Comparison of ENCODE assay signal across 8 cellular contexts in the genomic region with DNA sequence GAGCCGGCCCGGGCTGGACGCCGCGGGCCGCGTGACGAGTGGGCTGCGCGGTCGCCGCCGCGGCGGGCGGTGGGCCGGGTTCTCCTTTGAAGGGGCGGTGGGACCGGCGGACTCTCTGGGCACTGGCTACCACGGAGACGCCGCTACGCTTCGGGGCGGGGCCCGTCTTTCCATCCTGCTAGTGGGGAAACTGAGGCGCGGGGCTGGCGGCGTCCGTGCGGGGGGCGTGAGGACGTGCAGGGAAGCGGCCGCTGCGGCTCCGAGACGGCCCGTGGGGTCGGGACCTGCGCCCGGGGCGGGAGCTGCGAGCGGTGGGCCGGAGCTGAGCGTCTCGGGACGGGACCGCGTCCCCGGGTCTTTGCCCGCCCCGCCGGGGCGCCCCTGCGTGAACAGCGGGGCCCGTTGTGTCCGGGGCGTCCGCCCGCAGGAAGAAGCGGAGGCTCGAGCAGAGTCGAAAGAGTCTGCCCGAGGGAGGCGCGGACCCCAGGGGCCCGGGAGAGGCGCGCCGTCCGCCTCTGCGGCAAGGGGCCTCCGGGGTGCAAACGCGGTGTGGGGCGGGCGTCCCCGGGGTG. TPM values are rescaled to one million over a fixed set of nuclear protein-coding genes. Genes with fewer than 3 reads are reported as not detected.
A peak's percentile ranks its signal among the peaks of the same experiment; 100 is the strongest.
DNase-seq lines count a peak whose midpoint lies in the region; ATAC-seq, FAIRE-seq and TF ChIP-seq lines count a peak whose summit lies in the region.

No MANE protein-coding gene starts in this region.

- ATAC-seq in Right ventricle myocardium superior (ENCODE audit: poor library complexity) (no peak), HG03039 (IDR thresholded peaks at IDR 0.05; ENCODE audit: unreplicated experiment) (peak; percentile 14), HepG2 (no peak)

- POLR2A ChIA-PET in HepG2 (lab: Yijun Ruan, JAX): interaction anchor here (1.0 to 4.3 kb wide), 5 partner anchors 14 to 90 kb away, joined by 3 to 49 read pairs (median 9); partner anchors contain the start of gene PPP2R2D

- H3K27me3 ChIP-seq in left ventricle myocardium inferior (ENCODE audit: low read depth) (no peaks in the 10 kb centered on the region), HepG2 (ENCODE audit: control insufficient read depth in 1 of 2, insufficient read depth in 2 of 2, low read length in 2 of 2) (no peaks in the 10 kb centered on the region; a peak in 1 of 5 replicates)

- H3K27me3 Mint-ChIP-seq in activated T-helper 2 cell treated with anti-CD3 and anti-CD28 coated beads, Interferon-gamma antibody, Interleukin-2, Interleukin-4, amounts not matched to agents 10 μg/mL and 5 μg/mL and 100 μg/mL, durations not matched to agents 14 hours and 24 hours and 36 hours (ENCODE audit: low read depth): peaks cover 12% of the 10 kb centered on the region

- no peak for TF ChIP-seq EP300 in HepG2 (IDR thresholded peaks at IDR 0.05; ENCODE audit: low read depth in 2 of 2, low read length in 2 of 2)
- TF ChIP-seq EP300 in HepG2 (CRISPR knock-in tag; IDR thresholded peaks at IDR 0.05; ENCODE audit: borderline replicate concordance): no peak

- DNase-seq in left ventricle myocardium inferior (no peak), Right ventricle myocardium superior (no peak), HepG2 (ENCODE audit: low spot score) (no peak), NCI-H446 (lab: John Stamatoyannopoulos, UW) (no peak), MV-4-11 (lab: John Stamatoyannopoulos, UW) (no peak)
- DNase-seq in activated T-helper 2 cell treated with anti-CD3 and anti-CD28 coated beads, Interferon-gamma antibody, Interleukin-2, Interleukin-4, amounts not matched to agents 10 μg/mL and 5 μg/mL and 100 μg/mL, durations not matched to agents 14 hours and 24 hours and 36 hours (ENCODE audit: low spot score): no peak

- H4K20me1 ChIP-seq in HepG2 (ENCODE audit: insufficient read depth, low read length): peaks cover 36% of the 10 kb centered on the region

- H3K4me1 ChIP-seq in left ventricle myocardium inferior (peaks cover 51% of the 10 kb centered on the region), HepG2 (ENCODE audit: insufficient read depth, low read length) (peaks cover 46% of the 10 kb centered on the region), urinary bladder (ENCODE audit: insufficient read depth) (no peaks in the 10 kb centered on the region)

- CTCF ChIA-PET in HepG2 (lab: Yijun Ruan, JAX; ENCODE audit: low intra/inter-chr PET ratio, low total read pairs): no interaction called here

- intact Hi-C loops in left ventricle myocardium inferior (cut with micrococcal nuclease): no loop called here
- intact Hi-C loops in Right ventricle myocardium superior (cut with DNase I): loop anchor here (5.0 kb wide), 1 partner anchor 80 kb away; the partner anchor contains the start of gene PPP2R2D
- intact Hi-C loops in activated T-helper 2 cell treated with anti-CD3 and anti-CD28 coated beads, Interferon-gamma antibody, Interleukin-2, Interleukin-4, amounts not matched to agents 10 μg/mL and 5 μg/mL and 100 μg/mL, durations not matched to agents 14 hours and 24 hours and 36 hours (cut with micrococcal nuclease): loop anchor here (1.0 kb wide), 1 partner anchor 82 kb away; no protein-coding TSS in a partner anchor
- intact Hi-C loops in HepG2 (cut with micrococcal nuclease; ENCODE audit: unreplicated experiment): no loop called here

- TF ChIP-seq POLR2A in HepG2 (IDR thresholded peaks at IDR 0.05; ENCODE audit: insufficient read depth in 1 of 2, low read depth in 2 of 2, low read length in 2 of 2): 0 out of 4 replicates have a peak, but pooled peaks of 1 of the 2 experiments have one; percentile 59

- H3K9ac ChIP-seq in HepG2 (ENCODE audit: insufficient read depth, low read depth, low read length): peak overlapping the region; percentile 61

- in situ Hi-C loops in HepG2 (cut with HindIII; ENCODE audit: extremely low pct_ligation_motif_present, low pct_unique_long_range_greater_than_20kb): no loop called here

- WGBS in HepG2 (ENCODE audit: low lambda C conversion rate): 30% methylated on average over 53 of the region's 83 CpGs
- 1% methylated on average over 83 of the region's 83 CpGs for WGBS in urinary bladder

- H3K4me1 Mint-ChIP-seq in activated T-helper 2 cell treated with anti-CD3 and anti-CD28 coated beads, Interferon-gamma antibody, Interleukin-2, Interleukin-4, amounts not matched to agents 10 μg/mL and 5 μg/mL and 100 μg/mL, durations not matched to agents 14 hours and 24 hours and 36 hours (ENCODE audit: low read depth): peaks cover 33% of the 10 kb centered on the region

- H3K36me3 ChIP-seq in left ventricle myocardium inferior: no peaks in the 10 kb centered on the region
- H3K36me3 ChIP-seq in HepG2 (replicated peaks in 1 of 2; ENCODE audit: control insufficient read depth in 1 of 2, insufficient read depth in 2 of 2, low read length in 2 of 2): peaks cover 2 to 4% of the 10 kb centered on the region in 2 experiments; a peak in 3 of 5 replicates
- H3K36me3 ChIP-seq in urinary bladder (ENCODE audit: insufficient read depth): no peaks in the 10 kb centered on the region

- peak overlapping the region; percentile 72 for H3K4me3 Mint-ChIP-seq in activated T-helper 2 cell treated with anti-CD3 and anti-CD28 coated beads, Interferon-gamma antibody, Interleukin-2, Interleukin-4, amounts not matched to agents 10 μg/mL and 5 μg/mL and 100 μg/mL, durations not matched to agents 14 hours and 24 hours and 36 hours (ENCODE audit: low read depth)

- peaks cover 44% of the 10 kb centered on the region for H3K79me2 ChIP-seq in HepG2 (ENCODE audit: insufficient read depth, low read length)

- H3K9me3 ChIP-seq in left ventricle myocardium inferior (replicated peaks): no peaks in the 10 kb centered on the region
- no peaks in the 10 kb centered on the region for H3K9me3 ChIP-seq in HepG2 (ENCODE audit: low read length)

- no peak for TF ChIP-seq RAD21 in HepG2 (CRISPR knock-in tag; IDR thresholded peaks at IDR 0.05)

- H3K4me2 ChIP-seq in HepG2 (ENCODE audit: low read depth, low read length): peak overlapping the region; percentile 71

- BruUV-seq in HepG2 (replicated peaks; lab: Mats Ljungman, UMichigan): no TSS peak

- H3K4me3 ChIP-seq in left ventricle myocardium inferior (peak overlapping the region; percentile 99), HepG2 (replicated peaks in 1 of 3; ENCODE audit: insufficient read depth in 1 of 3, low read depth in 2 of 3, low read length in 3 of 3) (peak overlapping the region; percentile 44 to 98 (median 64); a peak in 5 of 6 replicates), urinary bladder (ENCODE audit: low read depth, low read length) (peak overlapping the region; percentile 84)

- peaks cover 45% of the 10 kb centered on the region for H3K36me3 Mint-ChIP-seq in activated T-helper 2 cell treated with anti-CD3 and anti-CD28 coated beads, Interferon-gamma antibody, Interleukin-2, Interleukin-4, amounts not matched to agents 10 μg/mL and 5 μg/mL and 100 μg/mL, durations not matched to agents 14 hours and 24 hours and 36 hours (ENCODE audit: low read depth)

- no peak for FAIRE-seq in HepG2 (lab: Jason Lieb, UNC)

- H3K27ac ChIP-seq in left ventricle myocardium inferior (replicated peaks): peak overlapping the region; percentile 76
- peak overlapping the region; percentile 40 for H3K27ac ChIP-seq in HepG2 (ENCODE audit: extremely low read length, insufficient read depth, low read length)
- no peak overlapping the region for H3K27ac ChIP-seq in urinary bladder (ENCODE audit: low read depth)

- no peak for TF ChIP-seq CTCF in left ventricle myocardium inferior (IDR thresholded peaks at IDR 0.05; ENCODE audit: borderline replicate concordance)
- no peak for TF ChIP-seq CTCF in HepG2 (CRISPR knock-in tag; IDR thresholded peaks at IDR 0.05)

- H2AFZ ChIP-seq in HepG2 (ENCODE audit: low read length): no peak overlapping the region

- H3K27ac Mint-ChIP-seq in activated T-helper 2 cell treated with anti-CD3 and anti-CD28 coated beads, Interferon-gamma antibody, Interleukin-2, Interleukin-4, amounts not matched to agents 10 μg/mL and 5 μg/mL and 100 μg/mL, durations not matched to agents 14 hours and 24 hours and 36 hours: no peak overlapping the region

- H3K9me3 Mint-ChIP-seq in activated T-helper 2 cell treated with anti-CD3 and anti-CD28 coated beads, Interferon-gamma antibody, Interleukin-2, Interleukin-4, amounts not matched to agents 10 μg/mL and 5 μg/mL and 100 μg/mL, durations not matched to agents 14 hours and 24 hours and 36 hours: peaks cover 4% of the 10 kb centered on the region

TF ChIP-seq in HepG2, 621 proteins besides CTCF, POLR2A, EP300 and RAD21 (continues in another document):
- TF ChIP-seq ELF3 (CRISPR knock-in tag; IDR thresholded peaks at IDR 0.05): peak; percentile 2; the same call in 1 of the 2 replicates
- TF ChIP-seq ARNT2 (CRISPR knock-in tag; IDR thresholded peaks at IDR 0.05; ENCODE audit: low read depth): peak; percentile 18; the same call in 1 of the 2 replicates

RNA-seq across cellular contexts. Expression of gene BNIP3, which starts 0.5 kb away (rescaled TPM):
- total RNA-seq in left ventricle myocardium inferior (161 TPM), Right ventricle myocardium superior (158 TPM), HepG2 (2016; rRNA removed; fragmentation: Illumina TruSeq; extraction: Trizol) (73.7 and 86.7 TPM in 2 replicates), urinary bladder (24.1 TPM)
- total RNA-seq in activated T-helper 2 cell treated with anti-CD3 and anti-CD28 coated beads, Interferon-gamma antibody, Interleukin-2, Interleukin-4, amounts not matched to agents 10 μg/mL and 5 μg/mL and 100 μg/mL, durations not matched to agents 14 hours and 24 hours and 36 hours: 93.3 and 99.0 TPM in 2 replicates
- 57.4 and 60.2 TPM in 2 replicates for total RNA-seq in HepG2 (2016; cell fraction: cytosol; rRNA removed; fragmentation: Illumina TruSeq; extraction: Trizol; ENCODE audit: low read depth)
- 71.8 and 94.2 TPM in 2 replicates for total RNA-seq in HepG2 (2016; cell fraction: insoluble cytoplasmic fraction; rRNA removed; fragmentation: Illumina TruSeq; extraction: Trizol)
- 64.9 and 67.4 TPM in 2 replicates for total RNA-seq in HepG2 (2016; cell fraction: membrane; rRNA removed; fragmentation: Illumina TruSeq; extraction: Trizol)
- total RNA-seq in HepG2 (2016; cell fraction: nucleus; rRNA removed; fragmentation: Illumina TruSeq; extraction: Trizol): 26.3 and 33.7 TPM in 2 replicates
- polyA plus RNA-seq in HepG2 (2011; rRNA removed) (170 and 223 TPM in 2 replicates), urinary bladder (50.5 TPM)
- 338 and 339 TPM in 2 replicates for polyA plus RNA-seq in HepG2 (2011; cell fraction: cytosol; rRNA removed)
- polyA plus RNA-seq in HepG2 (2011; cell fraction: nucleus; rRNA removed): 163 and 165 TPM in 2 replicates
- 188 and 302 TPM in 2 replicates for polyA plus RNA-seq in HepG2 (2012)
- 70.8 and 79.0 TPM in 2 replicates for polyA plus RNA-seq in HepG2 (2016; cell fraction: cytosol; fragmentation: Illumina TruSeq; extraction: Trizol; ENCODE audit: low read depth)
- 107 and 108 TPM in 2 replicates for polyA plus RNA-seq in HepG2 (2016; cell fraction: insoluble cytoplasmic fraction; fragmentation: Illumina TruSeq; extraction: Trizol; ENCODE audit: low read depth)
- polyA plus RNA-seq in HepG2 (2016; cell fraction: membrane; fragmentation: Illumina TruSeq; extraction: Trizol; ENCODE audit: low read depth): 59.2 and 59.3 TPM in 2 replicates
- polyA plus RNA-seq in HepG2 (2016; cell fraction: nucleus; fragmentation: Illumina TruSeq; extraction: Trizol; ENCODE audit: insufficient read depth, low read depth): 56.7 and 59.3 TPM in 2 replicates
- 13.5 and 140 TPM in 2 replicates for polyA minus RNA-seq in HepG2 (2011; rRNA and poly(A)+ RNA removed; ENCODE audit: low replicate concordance)
- 117 and 136 TPM in 2 replicates for polyA minus RNA-seq in HepG2 (2011; cell fraction: cytosol; rRNA and poly(A)+ RNA removed)
- polyA minus RNA-seq in HepG2 (2011; cell fraction: nucleus; rRNA and poly(A)+ RNA removed): 54.7 and 62.3 TPM in 2 replicates

Comparison
In these comparisons a context has a peak if more than half of its experiments do, and no peak if none do; other contexts are left out.
1. intact Hi-C loops: an anchor here in Right ventricle myocardium superior (5.0 kb wide) and activated T-helper 2 cell treated with anti-CD3 and anti-CD28 coated beads, Interferon-gamma antibody, Interleukin-2, Interleukin-4, amounts not matched to agents 10 μg/mL and 5 μg/mL and 100 μg/mL, durations not matched to agents 14 hours and 24 hours and 36 hours (1.0 kb wide); none called in left ventricle myocardium inferior and HepG2.